ENCODE assay signal across 8 cellular contexts in the genomic region with DNA sequence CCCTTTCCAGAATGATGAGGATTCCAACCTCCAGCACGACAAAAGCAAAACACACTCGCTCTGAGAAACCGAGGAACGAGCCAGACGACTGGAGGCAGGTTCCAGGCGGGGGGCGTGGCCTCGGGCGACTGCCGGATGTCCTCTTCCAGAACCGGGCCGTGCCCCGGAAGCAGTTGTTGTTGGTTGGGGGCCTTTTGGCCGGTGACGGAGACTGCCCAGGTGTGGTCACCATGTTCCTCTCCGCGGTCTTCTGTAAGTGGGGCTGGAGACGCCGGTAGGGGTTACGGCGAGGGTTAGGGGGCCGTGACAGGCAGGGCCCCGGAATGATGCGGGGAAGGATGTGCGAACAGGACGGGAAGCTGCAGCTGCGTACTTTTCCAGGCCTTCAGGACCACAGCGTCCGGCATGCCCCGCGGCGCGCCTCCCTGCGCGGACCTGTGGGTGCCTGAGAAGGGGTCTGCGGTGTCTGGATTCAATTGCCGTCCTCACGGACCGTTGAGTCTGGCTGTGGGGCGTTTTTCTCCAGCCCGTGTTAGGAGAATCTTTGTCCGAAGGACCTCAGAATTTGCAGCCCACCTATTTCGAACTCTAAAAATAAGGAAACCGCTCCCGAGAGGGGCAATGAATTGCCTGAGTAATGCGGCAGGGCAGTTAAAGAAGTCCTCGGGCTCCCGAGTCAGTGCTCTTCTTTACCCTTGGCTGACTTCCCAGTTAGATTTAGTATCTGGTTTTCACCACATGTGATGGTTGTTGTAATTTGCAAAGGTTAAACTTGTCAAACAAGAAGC. TPM values are rescaled to one million over a fixed set of nuclear protein-coding genes. Genes with fewer than 3 reads are reported as not detected.
DNase-seq lines count a peak whose midpoint lies in the region; TF ChIP-seq lines count a peak whose summit lies in the region.

A gene (plus strand): TSS at position 172 of the 788 bp plus-strand sequence. CDS start 59 bp downstream, at position 231.

- peaks cover 48% of the 10 kb centered on the region for H3K4me1 Mint-ChIP-seq in HFFc6 (ENCODE audit: low read depth)

- no peaks in the 10 kb centered on the region for H4K20me1 ChIP-seq in SK-N-SH (ENCODE audit: insufficient read depth)

- H3K27me3 Mint-ChIP-seq in HFFc6 (ENCODE audit: insufficient read depth), result no peaks in the 10 kb centered on the region; the same call in 1 of the 2 replicates

- TF ChIP-seq EP300 in SK-N-SH (IDR thresholded peaks at IDR 0.05; ENCODE audit: borderline replicate concordance in 1 of 2, low read depth in 1 of 2, low read length in 1 of 2), result peak; percentile 4 to 28; a peak in 2 of 4 replicates

- H3K36me3 ChIP-seq in SK-N-SH (replicated peaks in 1 of 2; ENCODE audit: control insufficient read depth in 1 of 2, insufficient read depth in 2 of 2, low read length in 1 of 2), result peaks cover 27% of the 10 kb centered on the region in 2 experiments

- peak within 1 kb of the TSS; percentile 90 for H2AFZ ChIP-seq in SK-N-SH (ENCODE audit: low read depth)

- CTCF ChIA-PET in SK-N-SH (lab: Yijun Ruan, JAX), result interaction anchor here (1.2 to 4.4 kb wide), 3 partner anchors 18 to 637 kb away, joined by 3 to 23 read pairs (median 7); no protein-coding TSS in a partner anchor

- DNase-seq in GM04503 (ENCODE audit: low read depth) (peak; percentile 59), HFFc6 (peak; percentile 75), NCI-H1048 (lab: John Stamatoyannopoulos, UW) (peak; percentile 76), SK-N-SH (peak; percentile 99), globus pallidus (ENCODE audit: low spot score) (peak; percentile 90), occipital lobe (lab: John Stamatoyannopoulos, UW) (peak; percentile 89)
- peak; percentile 93 for DNase-seq in activated naive CD4-positive, alpha-beta T cell treated with anti-CD3 and anti-CD28 coated beads, Interleukin-2, amount 50 U/mL, for 16 hours

- H3K4me3 Mint-ChIP-seq in HFFc6, result peak within 1 kb of the TSS; percentile 99

- no peaks in the 10 kb centered on the region for H3K9me3 Mint-ChIP-seq in HFFc6

- peak within 1 kb of the TSS; percentile 78 to 98 for H3K4me3 ChIP-seq in SK-N-SH (ENCODE audit: low read depth in 2 of 2, low read length in 1 of 2)

- no peaks in the 10 kb centered on the region for H3K9me3 ChIP-seq in SK-N-SH

- POLR2A ChIA-PET in SK-N-SH (lab: Yijun Ruan, JAX), result interaction anchor here (0.6 to 2.2 kb wide), 7 partner anchors 19 to 630 kb away, joined by 3 to 10 read pairs (median 3); a partner anchor contains a TSS

- peak; percentile 17; the same call in 1 of the 2 replicates for TF ChIP-seq RAD21 in SK-N-SH (IDR thresholded peaks at IDR 0.05; ENCODE audit: low read length)

- under 1% methylated on average over 37 of the region's 48 CpGs for WGBS in SK-N-SH (ENCODE audit: low lambda C conversion rate)

- H3K79me2 ChIP-seq in SK-N-SH (ENCODE audit: insufficient read depth), result peaks cover 52% of the 10 kb centered on the region

- peak within 1 kb of the TSS; percentile 97 for H3K27ac Mint-ChIP-seq in HFFc6

- H3K9me2 ChIP-seq in SK-N-SH, result no peaks in the 10 kb centered on the region

- peak within 1 kb of the TSS; percentile 79 for H3K4me2 ChIP-seq in SK-N-SH

- peak within 1 kb of the TSS; percentile 80 for H3K9ac ChIP-seq in SK-N-SH

- no peaks in the 10 kb centered on the region for H3K27me3 ChIP-seq in SK-N-SH (ENCODE audit: insufficient read depth)

- peaks cover 8% of the 10 kb centered on the region for H3F3A ChIP-seq in SK-N-SH (replicated peaks; ENCODE audit: insufficient read depth)

- peaks cover 37% of the 10 kb centered on the region for H3K36me3 Mint-ChIP-seq in HFFc6 (ENCODE audit: low read depth)

- peaks cover 0 to 22% of the 10 kb centered on the region in 2 experiments; a peak in 3 of 4 replicates for H3K4me1 ChIP-seq in SK-N-SH (ENCODE audit: control insufficient read depth in 1 of 2, insufficient read depth in 2 of 2, low read depth in 1 of 2, low read length in 1 of 2)

- TF ChIP-seq CTCF in HFFc6 (IDR thresholded peaks at IDR 0.05), result no peak
- TF ChIP-seq CTCF in SK-N-SH (IDR thresholded peaks at IDR 0.05), result no peak

- peak within 1 kb of the TSS; percentile 77 to 99 for H3K27ac ChIP-seq in SK-N-SH (ENCODE audit: low read depth in 2 of 2, low read length in 1 of 2)
- peak within 1 kb of the TSS; percentile 72 for H3K27ac ChIP-seq in temporal lobe (ENCODE audit: low read depth, low read length)

TF ChIP-seq in SK-N-SH, 30 proteins besides CTCF, POLR2A, EP300 and RAD21 (continues in another document):
- TF ChIP-seq POLR2AphosphoS5 (IDR thresholded peaks at IDR 0.05; ENCODE audit: low read depth, low read length) (peak; percentile 97), GATA2 (CRISPR knock-in tag; IDR thresholded peaks at IDR 0.05) (no peak), FOSL2 (IDR thresholded peaks at IDR 0.05; ENCODE audit: borderline replicate concordance, low read depth) (no peak; the same call in 1 of the 2 replicates), MXI1 (IDR thresholded peaks at IDR 0.05; ENCODE audit: low read depth, low read length) (peak; percentile 87), TCF12 (IDR thresholded peaks at IDR 0.05) (peak; percentile 62), FOXM1 (IDR thresholded peaks at IDR 0.05; ENCODE audit: low read depth) (peak; percentile 25; the same call in 1 of the 2 replicates), RFX5 (IDR thresholded peaks at IDR 0.05; ENCODE audit: low read length) (peak; percentile 48), GABPA (IDR thresholded peaks at IDR 0.05; ENCODE audit: low read depth) (peak; percentile 99), TEAD4 (IDR thresholded peaks at IDR 0.05; ENCODE audit: borderline replicate concordance, insufficient read depth) (0 out of 2 replicates have a peak, but pooled peaks have one; percentile 23), MEF2A (IDR thresholded peaks at IDR 0.05; ENCODE audit: borderline replicate concordance, low read depth) (peak; percentile 49; the same call in 1 of the 2 replicates), TAF1 (IDR thresholded peaks at IDR 0.05; ENCODE audit: borderline replicate concordance, low read depth, low read length) (peak; percentile 87), NFIC (IDR thresholded peaks at IDR 0.05; ENCODE audit: borderline replicate concordance) (peak; percentile 39; the same call in 1 of the 2 replicates), CHD2 (IDR thresholded peaks at IDR 0.05; ENCODE audit: low read length, partially characterized antibody) (peak; percentile 82), RXRA (IDR thresholded peaks at IDR 0.05; ENCODE audit: borderline replicate concordance, low read depth) (no peak; the same call in 1 of the 2 replicates)
- TF ChIP-seq, protein P1, sequence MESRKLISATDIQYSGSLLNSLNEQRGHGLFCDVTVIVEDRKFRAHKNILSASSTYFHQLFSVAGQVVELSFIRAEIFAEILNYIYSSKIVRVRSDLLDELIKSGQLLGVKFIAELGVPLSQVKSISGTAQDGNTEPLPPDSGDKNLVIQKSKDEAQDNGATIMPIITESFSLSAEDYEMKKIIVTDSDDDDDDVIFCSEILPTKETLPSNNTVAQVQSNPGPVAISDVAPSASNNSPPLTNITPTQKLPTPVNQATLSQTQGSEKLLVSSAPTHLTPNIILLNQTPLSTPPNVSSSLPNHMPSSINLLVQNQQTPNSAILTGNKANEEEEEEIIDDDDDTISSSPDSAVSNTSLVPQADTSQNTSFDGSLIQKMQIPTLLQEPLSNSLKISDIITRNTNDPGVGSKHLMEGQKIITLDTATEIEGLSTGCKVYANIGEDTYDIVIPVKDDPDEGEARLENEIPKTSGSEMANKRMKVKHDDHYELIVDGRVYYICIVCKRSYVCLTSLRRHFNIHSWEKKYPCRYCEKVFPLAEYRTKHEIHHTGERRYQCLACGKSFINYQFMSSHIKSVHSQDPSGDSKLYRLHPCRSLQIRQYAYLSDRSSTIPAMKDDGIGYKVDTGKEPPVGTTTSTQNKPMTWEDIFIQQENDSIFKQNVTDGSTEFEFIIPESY (IDR thresholded peaks at IDR 0.05; ENCODE audit: borderline replicate concordance, low read depth), result no peak
- TF ChIP-seq, protein P2, sequence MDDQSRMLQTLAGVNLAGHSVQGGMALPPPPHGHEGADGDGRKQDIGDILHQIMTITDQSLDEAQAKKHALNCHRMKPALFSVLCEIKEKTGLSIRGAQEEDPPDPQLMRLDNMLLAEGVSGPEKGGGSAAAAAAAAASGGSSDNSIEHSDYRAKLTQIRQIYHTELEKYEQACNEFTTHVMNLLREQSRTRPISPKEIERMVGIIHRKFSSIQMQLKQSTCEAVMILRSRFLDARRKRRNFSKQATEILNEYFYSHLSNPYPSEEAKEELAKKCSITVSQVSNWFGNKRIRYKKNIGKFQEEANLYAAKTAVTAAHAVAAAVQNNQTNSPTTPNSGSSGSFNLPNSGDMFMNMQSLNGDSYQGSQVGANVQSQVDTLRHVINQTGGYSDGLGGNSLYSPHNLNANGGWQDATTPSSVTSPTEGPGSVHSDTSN (IDR thresholded peaks at IDR 0.05), result peak; percentile 32; the same call in 1 of the 2 replicates
- TF ChIP-seq, protein P3, sequence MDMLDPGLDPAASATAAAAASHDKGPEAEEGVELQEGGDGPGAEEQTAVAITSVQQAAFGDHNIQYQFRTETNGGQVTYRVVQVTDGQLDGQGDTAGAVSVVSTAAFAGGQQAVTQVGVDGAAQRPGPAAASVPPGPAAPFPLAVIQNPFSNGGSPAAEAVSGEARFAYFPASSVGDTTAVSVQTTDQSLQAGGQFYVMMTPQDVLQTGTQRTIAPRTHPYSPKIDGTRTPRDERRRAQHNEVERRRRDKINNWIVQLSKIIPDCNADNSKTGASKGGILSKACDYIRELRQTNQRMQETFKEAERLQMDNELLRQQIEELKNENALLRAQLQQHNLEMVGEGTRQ (IDR thresholded peaks at IDR 0.05; ENCODE audit: borderline replicate concordance, low read depth, low read length), result no peak
- TF ChIP-seq, protein P4, sequence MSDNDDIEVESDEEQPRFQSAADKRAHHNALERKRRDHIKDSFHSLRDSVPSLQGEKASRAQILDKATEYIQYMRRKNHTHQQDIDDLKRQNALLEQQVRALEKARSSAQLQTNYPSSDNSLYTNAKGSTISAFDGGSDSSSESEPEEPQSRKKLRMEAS (IDR thresholded peaks at IDR 0.05; ENCODE audit: low read depth), result peak; percentile 91
- TF ChIP-seq, protein P5, sequence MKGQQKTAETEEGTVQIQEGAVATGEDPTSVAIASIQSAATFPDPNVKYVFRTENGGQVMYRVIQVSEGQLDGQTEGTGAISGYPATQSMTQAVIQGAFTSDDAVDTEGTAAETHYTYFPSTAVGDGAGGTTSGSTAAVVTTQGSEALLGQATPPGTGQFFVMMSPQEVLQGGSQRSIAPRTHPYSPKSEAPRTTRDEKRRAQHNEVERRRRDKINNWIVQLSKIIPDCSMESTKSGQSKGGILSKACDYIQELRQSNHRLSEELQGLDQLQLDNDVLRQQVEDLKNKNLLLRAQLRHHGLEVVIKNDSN (IDR thresholded peaks at IDR 0.05; ENCODE audit: borderline replicate concordance, low read depth), result peak; percentile 38; the same call in 1 of the 2 replicates

RNA-seq across cellular contexts. Expression of the gene that starts here (rescaled TPM):
- total RNA-seq in HFFc6 (2021; fragmentation: NEBNext Ultra II Directional; extraction: Animal tissue kit (Norgen Biotek cat#: 25700)), result 100 to 1,000 TPM; 106 to 151 (median 128) TPM
- polyA plus RNA-seq in SK-N-SH (2012; rRNA removed), result 132 and 153 TPM in 2 replicates
- 243 and 426 TPM in 2 replicates for polyA plus RNA-seq in SK-N-SH (2012; cell fraction: cytosol; rRNA removed)
- 22.4 and 51.9 TPM in 2 replicates for polyA plus RNA-seq in SK-N-SH (2012; cell fraction: nucleus; rRNA removed)
- total RNA-seq in occipital lobe (39.1 TPM), temporal lobe (68.1 TPM)

Comparison
In these comparisons a context has a peak if more than half of its experiments do, and no peak if none do; other contexts are left out.
1. Peak in every context shown above with its lines: DNase-seq, H3K4me3 ChIP-seq and H3K27ac ChIP-seq.